Comparison of ENCODE assay signal across 28 cellular contexts in the genomic region with DNA sequence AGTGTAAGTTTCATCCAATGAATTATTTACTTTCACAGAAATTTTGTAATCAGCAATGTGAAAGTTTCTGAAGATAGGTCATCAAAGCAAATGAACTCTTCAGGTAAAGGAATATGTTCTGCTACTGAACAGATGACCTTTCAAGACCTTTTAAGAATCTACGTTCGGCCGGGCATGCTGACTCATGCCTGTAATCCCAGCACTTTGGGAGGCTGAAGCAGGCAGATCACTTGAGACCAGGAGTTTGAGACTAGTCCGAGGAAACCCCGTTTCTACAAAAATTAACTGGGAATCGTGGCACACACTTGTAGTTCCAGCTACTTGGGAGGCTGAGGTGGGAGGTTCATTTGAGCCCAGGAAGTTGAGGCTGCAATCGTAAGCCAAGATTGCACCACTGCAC.
"Had no signal": no experiment of that assay in that cellular context is flagged by ENCODE, and none has a peak within 500 bp of the region (broad histone marks: within the 10 kb centered on the region; RNA-seq: fewer than 3 reads in every experiment).

No MANE protein-coding gene starts in this region.

- H3K9me3 ChIP-seq: ascending aorta had no signal

- H3K27ac ChIP-seq: ascending aorta, cardiac muscle cell had no signal

- DNase-seq: activated B cell treated with CpG ODN at 0.5 μM for 24 hours; activated CD4-positive, alpha-beta memory T cell treated with anti-CD3 and anti-CD28 coated beads, Interleukin-2, amount 10 ng/mL, durations not matched to agents 7 days and 5 days; activated CD4-positive, alpha-beta T cell treated with anti-CD3 and anti-CD28 coated beads for 1 hour; activated CD4-positive, alpha-beta T cell treated with anti-CD3 and anti-CD28 coated beads for 36 hours; activated CD4-positive, alpha-beta T cell treated with anti-CD3 and anti-CD28 coated beads for 48 hours; activated CD4-positive, alpha-beta T cell treated with anti-CD3 and anti-CD28 coated beads, Interleukin-2, amount 10 ng/mL, durations not matched to agents 7 days and 5 days; activated CD4-positive, alpha-beta T cell treated with anti-CD3 and anti-CD28 coated beads, Interleukin-2, amount 50 U/mL, for 48 hours; activated CD8-positive, alpha-beta memory T cell treated with anti-CD3 and anti-CD28 coated beads for 24 hours; activated CD8-positive, alpha-beta memory T cell treated with anti-CD3 and anti-CD28 coated beads, Interleukin-2, amount 10 ng/mL, durations not matched to agents 7 days and 5 days; activated CD8-positive, alpha-beta memory T cell treated with anti-CD3 and anti-CD28 coated beads, Interleukin-2, amount 50 U/mL, for 48 hours; activated CD8-positive, alpha-beta T cell treated with anti-CD3 and anti-CD28 coated beads, Interleukin-2, amount 10 ng/mL, durations not matched to agents 7 days and 5 days; activated effector memory CD4-positive, alpha-beta T cell treated with Interleukin-2 at 50 U/mL for 16 hours; activated gamma-delta T cell; activated naive CD4-positive, alpha-beta T cell treated with anti-CD3 and anti-CD28 coated beads, Interleukin-2, amount 10 ng/mL, durations not matched to agents 7 days and 5 days; activated naive CD4-positive, alpha-beta T cell treated with Interleukin-2 at 50 U/mL for 16 hours; activated naive CD8-positive, alpha-beta T cell treated with anti-CD3 and anti-CD28 coated beads, Interleukin-2, amount 10 ng/mL, durations not matched to agents 7 days and 5 days; activated naive CD8-positive, alpha-beta T cell treated with anti-CD3 and anti-CD28 coated beads, Interleukin-2, amount 50 U/mL, for 24 hours; activated T-cell treated with anti-CD3 and anti-CD28 coated beads, Interleukin-2, amount 50 U/mL, for 24 hours; activated T-cell treated with anti-CD3 and anti-CD28 coated beads, Interleukin-2, amount 50 U/mL, for 48 hours; amygdala; anterior cingulate cortex; central memory CD4-positive, alpha-beta T cell; T-helper 1 cell; T-helper 2 cell; T-helper 9 cell had no signal

- H3K4me1 ChIP-seq: ascending aorta had no signal

- FAIRE-seq: bronchial epithelial cell had no signal

- H3K4me3 ChIP-seq: ascending aorta, cardiac muscle cell had no signal

- ATAC-seq: activated CD4-positive, alpha-beta T cell treated with anti-CD3 and anti-CD28 coated beads for 36 hours; activated CD8-positive, alpha-beta memory T cell treated with anti-CD3 and anti-CD28 coated beads, Interleukin-2, amount 10 ng/mL, durations not matched to agents 7 days and 5 days; activated CD8-positive, alpha-beta T cell treated with anti-CD3 and anti-CD28 coated beads, Interleukin-2, amount 10 ng/mL, durations not matched to agents 7 days and 5 days; activated naive CD8-positive, alpha-beta T cell treated with anti-CD3 and anti-CD28 coated beads, Interleukin-2, amount 50 U/mL, for 24 hours had no signal
